In the genomic region with DNA sequence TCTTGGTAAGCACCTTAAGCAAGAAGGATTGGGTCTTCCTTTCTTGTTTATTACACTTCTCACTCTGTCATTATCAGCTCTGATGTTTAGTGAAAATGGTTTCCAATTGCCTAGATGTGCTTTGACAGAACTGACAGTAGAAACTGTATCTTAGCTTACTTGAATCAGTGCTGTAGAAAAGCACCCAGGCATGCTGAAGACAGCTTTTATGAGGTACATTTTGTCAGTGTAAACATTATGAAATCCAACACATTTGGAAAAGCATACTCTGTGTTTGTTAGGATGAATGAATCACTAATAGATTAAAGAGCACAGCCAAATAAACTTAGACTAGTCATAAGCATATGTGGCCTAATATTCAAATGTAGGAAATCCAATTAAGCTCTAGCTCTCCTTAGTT, we compare ENCODE assay signal across 1 cellular context.
TF ChIP-seq lines count a peak whose summit lies in the region.

No MANE protein-coding gene starts in this region.

TF ChIP-seq in IMR-90, 13 proteins besides CTCF, POLR2A, EP300 and RAD21 (continued from another document):
- TF ChIP-seq RFX5 (IDR thresholded peaks at IDR 0.05; ENCODE audit: low read depth, low read length) (no peak), CEBPB (IDR thresholded peaks at IDR 0.05; ENCODE audit: low read depth, low read length) (no peak), RCOR1 (IDR thresholded peaks at IDR 0.05; ENCODE audit: insufficient replicate concordance, low read length) (no peak)
- TF ChIP-seq, protein P1, sequence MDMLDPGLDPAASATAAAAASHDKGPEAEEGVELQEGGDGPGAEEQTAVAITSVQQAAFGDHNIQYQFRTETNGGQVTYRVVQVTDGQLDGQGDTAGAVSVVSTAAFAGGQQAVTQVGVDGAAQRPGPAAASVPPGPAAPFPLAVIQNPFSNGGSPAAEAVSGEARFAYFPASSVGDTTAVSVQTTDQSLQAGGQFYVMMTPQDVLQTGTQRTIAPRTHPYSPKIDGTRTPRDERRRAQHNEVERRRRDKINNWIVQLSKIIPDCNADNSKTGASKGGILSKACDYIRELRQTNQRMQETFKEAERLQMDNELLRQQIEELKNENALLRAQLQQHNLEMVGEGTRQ (IDR thresholded peaks at IDR 0.05; ENCODE audit: low read depth, low read length) = no peak
- TF ChIP-seq, protein P2, sequence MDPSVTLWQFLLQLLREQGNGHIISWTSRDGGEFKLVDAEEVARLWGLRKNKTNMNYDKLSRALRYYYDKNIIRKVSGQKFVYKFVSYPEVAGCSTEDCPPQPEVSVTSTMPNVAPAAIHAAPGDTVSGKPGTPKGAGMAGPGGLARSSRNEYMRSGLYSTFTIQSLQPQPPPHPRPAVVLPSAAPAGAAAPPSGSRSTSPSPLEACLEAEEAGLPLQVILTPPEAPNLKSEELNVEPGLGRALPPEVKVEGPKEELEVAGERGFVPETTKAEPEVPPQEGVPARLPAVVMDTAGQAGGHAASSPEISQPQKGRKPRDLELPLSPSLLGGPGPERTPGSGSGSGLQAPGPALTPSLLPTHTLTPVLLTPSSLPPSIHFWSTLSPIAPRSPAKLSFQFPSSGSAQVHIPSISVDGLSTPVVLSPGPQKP (IDR thresholded peaks at IDR 0.05; ENCODE audit: borderline replicate concordance, low read depth, low read length) = no peak
